Comparison of ENCODE assay signal across 23 cellular contexts in genomic region chr12:40794087-40794486, GRCh38.
"Had no signal": no experiment of that assay in that cellular context is flagged by ENCODE, and none has a peak within 500 bp of the region (broad histone marks: within the 10 kb centered on the region; RNA-seq: fewer than 3 reads in every experiment).

No MANE protein-coding gene starts in this region.

- DNase-seq: activated CD4-positive, alpha-beta T cell treated with anti-CD3 and anti-CD28 coated beads for 4 hours; activated CD8-positive, alpha-beta memory T cell treated with anti-CD3 and anti-CD28 coated beads, Interleukin-2, amount 50 U/mL, for 48 hours; activated CD8-positive, alpha-beta T cell treated with anti-CD3 and anti-CD28 coated beads, Interleukin-2, amount 10 ng/mL, durations not matched to agents 7 days and 5 days; activated naive CD4-positive, alpha-beta T cell treated with anti-CD3 and anti-CD28 coated beads, Interleukin-2, amount 50 U/mL, for 16 hours; activated naive CD8-positive, alpha-beta T cell treated with anti-CD3 and anti-CD28 coated beads, Interleukin-2, amount 10 ng/mL, durations not matched to agents 7 days and 5 days; activated T-cell treated with anti-CD3 and anti-CD28 coated beads, Interleukin-2, amount 50 U/mL, for 1 hour; adrenal gland; Karpas-422; MM.1S; NCI-H1105 treated with DMSO at 0.1 percent for 48 hours; NCI-H1436 treated with DMSO at 0.1 percent for 48 hours; NCI-H187; NCI-H2081; NCI-H2171 treated with DMSO at 0.1 percent for 48 hours; NCI-H226; NCI-H526; NCI-H774; RPMI8226; SK-N-SH; SW 1271 had no signal

- ATAC-seq: activated CD4-positive, CD25-positive, alpha-beta regulatory T cell treated with anti-CD3 and anti-CD28 coated beads, Interleukin-2, amount 50 U/mL, for 24 hours; activated CD8-positive, alpha-beta T cell treated with anti-CD3 and anti-CD28 coated beads, Interleukin-2, amount 10 ng/mL, durations not matched to agents 7 days and 5 days; K562; Right ventricle myocardium inferior had no signal

- FAIRE-seq: K562 had no signal

- H3K4me3 ChIP-seq: adrenal gland, K562 had no signal

- H3K9me3 ChIP-seq: adrenal gland, SK-N-SH had no signal

- H3K27me3 ChIP-seq: adrenal gland had no signal

- H3K4me2 ChIP-seq: SK-N-SH had no signal

- H3K27ac ChIP-seq: adrenal gland had no signal
